Comparison of ENCODE assay signal across 14 cellular contexts in the genomic region with DNA sequence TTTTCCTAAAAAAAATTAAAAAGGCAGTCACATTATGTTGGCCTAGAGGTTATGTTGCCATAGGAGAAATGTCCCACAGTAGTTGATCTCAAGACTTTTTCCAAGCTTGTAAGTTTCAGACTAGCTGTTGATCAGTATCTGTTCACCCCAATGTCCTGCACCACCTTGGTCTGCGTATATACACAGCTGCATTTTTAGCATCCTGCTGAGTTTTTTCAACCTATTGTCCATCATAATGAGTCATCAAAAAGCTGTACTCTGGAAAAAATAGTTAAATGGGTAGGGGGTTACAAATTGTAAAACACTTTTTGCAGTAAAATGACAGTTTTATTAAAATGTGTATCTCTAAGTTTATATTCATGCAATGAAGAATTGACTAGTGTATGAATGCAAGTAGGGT.
"Had no signal": no experiment of that assay in that cellular context is flagged by ENCODE, and none has a peak within 500 bp of the region (broad histone marks: within the 10 kb centered on the region; RNA-seq: fewer than 3 reads in every experiment).

No MANE protein-coding gene starts in this region.

- H3K4me3 ChIP-seq: gastrocnemius medialis, left lung, thyroid gland, uterus had no signal

- FAIRE-seq: colon had no signal

- ATAC-seq: gastrocnemius medialis; left lung; stimulated activated memory B cell treated with anti-CD40 and anti-IgM and Interleukin-4, amounts not matched to agents 10 μg/mL and 1 μg/mL and 100 μg/mL, for 72 hours had no signal

- DNase-seq: activated CD4-positive, CD25-positive, alpha-beta regulatory T cell treated with anti-CD3 and anti-CD28 coated beads, Interleukin-2, amount 50 U/mL, for 72 hours; activated naive CD4-positive, alpha-beta T cell treated with Interleukin-2 at 50 U/mL for 16 hours; aorta; effector CD4-positive, alpha-beta T cell; gastrocnemius medialis; left lung; naive thymus-derived CD8-positive, alpha-beta T cell; stimulated activated CD4-positive, alpha-beta T cell treated with anti-CD3 and anti-CD28 coated beads, Interleukin-2, amount 100 ng/mL, for 48 hours; T-helper 1 cell; T1000; thyroid gland; uterus had no signal
